12 cellular contexts compared by ENCODE assay signal in the genomic region with DNA sequence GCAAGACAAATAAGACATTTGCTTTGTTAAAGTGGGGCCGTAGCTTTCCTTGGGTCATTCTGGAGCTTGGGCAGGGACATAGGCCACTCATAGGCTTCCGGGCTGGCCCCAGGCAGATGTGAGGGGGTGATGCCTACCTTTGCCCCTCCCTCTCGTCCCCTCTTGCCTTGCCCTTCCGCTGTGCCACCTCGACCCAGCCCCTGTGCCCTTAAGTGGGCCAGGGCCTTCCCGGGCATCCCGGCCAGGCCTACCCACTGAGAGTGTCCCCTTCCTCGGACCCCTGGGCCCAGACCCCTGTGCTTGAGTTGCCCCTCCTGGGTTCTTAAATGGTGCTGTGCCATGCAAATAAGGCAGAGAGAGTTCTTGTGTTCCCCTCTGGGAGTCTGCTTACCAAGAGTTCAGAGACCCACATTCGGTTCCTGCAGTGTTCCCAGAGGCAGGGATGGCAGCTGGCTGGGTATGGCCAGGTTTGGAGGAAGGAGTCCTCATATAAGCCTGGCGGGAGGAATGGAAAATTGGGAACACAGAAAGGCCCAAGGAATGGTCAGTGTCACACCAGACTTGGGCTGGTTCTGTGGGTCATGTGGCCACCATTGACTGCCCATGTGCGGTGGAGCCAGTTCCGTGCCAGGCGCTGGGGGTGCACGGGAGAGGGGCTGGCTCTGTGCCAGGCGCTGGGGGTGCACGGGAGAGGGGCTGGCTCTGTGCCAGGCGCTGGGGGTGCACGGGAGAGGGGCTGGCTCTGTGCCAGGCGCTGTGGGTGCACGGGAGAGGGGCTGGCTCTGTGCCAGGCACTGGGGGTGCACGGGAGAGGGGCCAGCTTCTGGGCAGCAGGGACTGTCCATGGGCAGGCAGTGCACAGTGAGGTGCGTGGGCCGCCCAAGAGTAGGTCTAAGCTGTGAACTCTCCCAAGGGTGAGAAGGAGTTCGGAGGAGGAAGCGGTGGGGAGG.
A peak's percentile ranks its signal among the peaks of the same experiment; 100 is the strongest.
DNase-seq lines count a peak whose midpoint lies in the region; ATAC-seq and TF ChIP-seq lines count a peak whose summit lies in the region.
"Had no signal": no experiment of that assay in that cellular context is flagged by ENCODE, and none has a peak within 500 bp of the region (broad histone marks: within the 10 kb centered on the region; RNA-seq: fewer than 3 reads in every experiment).

No MANE protein-coding gene starts in this region.

- DNase-seq in Right ventricle myocardium inferior (ENCODE audit: missing footprints) (no peak), right atrium auricular region (ENCODE audit: low spot score) (no peak), left ventricle myocardium superior (peak; percentile 43), vagina (ENCODE audit: extremely low spot score in 2 of 2) (no peak), SKM-1 (lab: John Stamatoyannopoulos, UW; ENCODE audit: unreplicated experiment) (no peak), putamen (ENCODE audit: low spot score) (no peak)
- DNase-seq: amniotic stem cell, glutamatergic neuron, Kasumi-1 had no signal

- H3K27me3 ChIP-seq in right atrium auricular region = no peaks in the 10 kb centered on the region
- H3K27me3 ChIP-seq in vagina = no peaks in the 10 kb centered on the region

- intact Hi-C loops in Right ventricle myocardium inferior (cut with DNase I) (no loop called here), left ventricle myocardium superior (cut with micrococcal nuclease) (no loop called here), vagina (cut with DNase I) (no loop called here)

- TF ChIP-seq CTCF in right atrium auricular region (IDR thresholded peaks at IDR 0.05) (no peak), vagina (IDR thresholded peaks at IDR 0.05) (no peak)

- ATAC-seq in Right ventricle myocardium inferior = peak; percentile 49
- peak; percentile 28; the same call in 2 of the 3 replicates for ATAC-seq in SK-N-SH treated with all-trans-retinoic acid at 6 μM for 48 hours
- ATAC-seq in left ventricle myocardium superior = peak; percentile 55
- ATAC-seq in GM19463 (IDR thresholded peaks at IDR 0.05; ENCODE audit: unreplicated experiment) = no peak
- ATAC-seq: left lobe of liver had no signal

- H3K9me3 ChIP-seq in right atrium auricular region (no peaks in the 10 kb centered on the region), vagina (no peaks in the 10 kb centered on the region)

- peak overlapping the region in 1 of 2 donors; percentile 26 for H3K4me3 ChIP-seq in right atrium auricular region
- peak overlapping the region; percentile 8 to 22 for H3K4me3 ChIP-seq in vagina

- H3K27ac ChIP-seq in right atrium auricular region = no peak overlapping the region
- no peak overlapping the region for H3K27ac ChIP-seq in vagina

- no peak for TF ChIP-seq POLR2A in vagina (IDR thresholded peaks at IDR 0.05)

- H3K36me3 ChIP-seq in right atrium auricular region (peaks cover 6% of the 10 kb centered on the region), vagina (no peaks in the 10 kb centered on the region)

- peaks cover 0 to 8% of the 10 kb centered on the region in 2 donors for H3K4me1 ChIP-seq in right atrium auricular region
- H3K4me1 ChIP-seq in vagina = peaks cover 6% of the 10 kb centered on the region

TF ChIP-seq in SK-N-SH treated with all-trans-retinoic acid at 6 μM for 48 hours, 23 proteins besides CTCF, POLR2A, EP300 and RAD21:
- TF ChIP-seq ZFP30 (CRISPR knock-in tag; IDR thresholded peaks at IDR 0.05) (no peak), ZFP3 (CRISPR knock-in tag; IDR thresholded peaks at IDR 0.05) (no peak), TOX (CRISPR knock-in tag; IDR thresholded peaks at IDR 0.05; ENCODE audit: borderline replicate concordance) (no peak), OSR1 (CRISPR knock-in tag; IDR thresholded peaks at IDR 0.05) (no peak), ZNF70 (CRISPR knock-in tag; IDR thresholded peaks at IDR 0.05) (no peak), CSDC2 (CRISPR knock-in tag; IDR thresholded peaks at IDR 0.05) (no peak), ESRRG (CRISPR knock-in tag; IDR thresholded peaks at IDR 0.05) (no peak), ZC3H10 (CRISPR knock-in tag; IDR thresholded peaks at IDR 0.05) (no peak), PPARA (CRISPR knock-in tag; IDR thresholded peaks at IDR 0.05; ENCODE audit: borderline replicate concordance) (no peak), ARNTL (CRISPR knock-in tag; IDR thresholded peaks at IDR 0.05; ENCODE audit: borderline replicate concordance, low read depth) (no peak), SNAI2 (CRISPR knock-in tag; IDR thresholded peaks at IDR 0.05) (no peak), BACH2 (CRISPR knock-in tag; IDR thresholded peaks at IDR 0.05; ENCODE audit: borderline replicate concordance) (no peak), TCF4 (CRISPR knock-in tag; IDR thresholded peaks at IDR 0.05; ENCODE audit: borderline replicate concordance) (no peak), GLIS3 (CRISPR knock-in tag; IDR thresholded peaks at IDR 0.05) (no peak)
- TF ChIP-seq, protein P1, sequence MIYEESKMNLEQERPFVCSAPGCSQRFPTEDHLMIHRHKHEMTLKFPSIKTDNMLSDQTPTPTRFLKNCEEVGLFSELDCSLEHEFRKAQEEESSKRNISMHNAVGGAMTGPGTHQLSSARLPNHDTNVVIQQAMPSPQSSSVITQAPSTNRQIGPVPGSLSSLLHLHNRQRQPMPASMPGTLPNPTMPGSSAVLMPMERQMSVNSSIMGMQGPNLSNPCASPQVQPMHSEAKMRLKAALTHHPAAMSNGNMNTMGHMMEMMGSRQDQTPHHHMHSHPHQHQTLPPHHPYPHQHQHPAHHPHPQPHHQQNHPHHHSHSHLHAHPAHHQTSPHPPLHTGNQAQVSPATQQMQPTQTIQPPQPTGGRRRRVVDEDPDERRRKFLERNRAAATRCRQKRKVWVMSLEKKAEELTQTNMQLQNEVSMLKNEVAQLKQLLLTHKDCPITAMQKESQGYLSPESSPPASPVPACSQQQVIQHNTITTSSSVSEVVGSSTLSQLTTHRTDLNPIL (CRISPR knock-in tag; IDR thresholded peaks at IDR 0.05; ENCODE audit: low read depth) = no peak
- TF ChIP-seq, protein P2, sequence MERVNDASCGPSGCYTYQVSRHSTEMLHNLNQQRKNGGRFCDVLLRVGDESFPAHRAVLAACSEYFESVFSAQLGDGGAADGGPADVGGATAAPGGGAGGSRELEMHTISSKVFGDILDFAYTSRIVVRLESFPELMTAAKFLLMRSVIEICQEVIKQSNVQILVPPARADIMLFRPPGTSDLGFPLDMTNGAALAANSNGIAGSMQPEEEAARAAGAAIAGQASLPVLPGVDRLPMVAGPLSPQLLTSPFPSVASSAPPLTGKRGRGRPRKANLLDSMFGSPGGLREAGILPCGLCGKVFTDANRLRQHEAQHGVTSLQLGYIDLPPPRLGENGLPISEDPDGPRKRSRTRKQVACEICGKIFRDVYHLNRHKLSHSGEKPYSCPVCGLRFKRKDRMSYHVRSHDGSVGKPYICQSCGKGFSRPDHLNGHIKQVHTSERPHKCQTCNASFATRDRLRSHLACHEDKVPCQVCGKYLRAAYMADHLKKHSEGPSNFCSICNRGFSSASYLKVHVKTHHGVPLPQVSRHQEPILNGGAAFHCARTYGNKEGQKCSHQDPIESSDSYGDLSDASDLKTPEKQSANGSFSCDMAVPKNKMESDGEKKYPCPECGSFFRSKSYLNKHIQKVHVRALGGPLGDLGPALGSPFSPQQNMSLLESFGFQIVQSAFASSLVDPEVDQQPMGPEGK (CRISPR knock-in tag; IDR thresholded peaks at IDR 0.05; ENCODE audit: borderline replicate concordance) = no peak
- TF ChIP-seq, protein P3, sequence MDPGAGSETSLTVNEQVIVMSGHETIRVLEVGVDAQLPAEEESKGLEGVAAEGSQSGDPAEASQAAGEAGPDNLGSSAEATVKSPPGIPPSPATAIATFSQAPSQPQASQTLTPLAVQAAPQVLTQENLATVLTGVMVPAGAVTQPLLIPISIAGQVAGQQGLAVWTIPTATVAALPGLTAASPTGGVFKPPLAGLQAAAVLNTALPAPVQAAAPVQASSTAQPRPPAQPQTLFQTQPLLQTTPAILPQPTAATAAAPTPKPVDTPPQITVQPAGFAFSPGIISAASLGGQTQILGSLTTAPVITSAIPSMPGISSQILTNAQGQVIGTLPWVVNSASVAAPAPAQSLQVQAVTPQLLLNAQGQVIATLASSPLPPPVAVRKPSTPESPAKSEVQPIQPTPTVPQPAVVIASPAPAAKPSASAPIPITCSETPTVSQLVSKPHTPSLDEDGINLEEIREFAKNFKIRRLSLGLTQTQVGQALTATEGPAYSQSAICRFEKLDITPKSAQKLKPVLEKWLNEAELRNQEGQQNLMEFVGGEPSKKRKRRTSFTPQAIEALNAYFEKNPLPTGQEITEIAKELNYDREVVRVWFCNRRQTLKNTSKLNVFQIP (CRISPR knock-in tag; IDR thresholded peaks at IDR 0.05; ENCODE audit: borderline replicate concordance, low read depth) = no peak
- TF ChIP-seq, protein P4, sequence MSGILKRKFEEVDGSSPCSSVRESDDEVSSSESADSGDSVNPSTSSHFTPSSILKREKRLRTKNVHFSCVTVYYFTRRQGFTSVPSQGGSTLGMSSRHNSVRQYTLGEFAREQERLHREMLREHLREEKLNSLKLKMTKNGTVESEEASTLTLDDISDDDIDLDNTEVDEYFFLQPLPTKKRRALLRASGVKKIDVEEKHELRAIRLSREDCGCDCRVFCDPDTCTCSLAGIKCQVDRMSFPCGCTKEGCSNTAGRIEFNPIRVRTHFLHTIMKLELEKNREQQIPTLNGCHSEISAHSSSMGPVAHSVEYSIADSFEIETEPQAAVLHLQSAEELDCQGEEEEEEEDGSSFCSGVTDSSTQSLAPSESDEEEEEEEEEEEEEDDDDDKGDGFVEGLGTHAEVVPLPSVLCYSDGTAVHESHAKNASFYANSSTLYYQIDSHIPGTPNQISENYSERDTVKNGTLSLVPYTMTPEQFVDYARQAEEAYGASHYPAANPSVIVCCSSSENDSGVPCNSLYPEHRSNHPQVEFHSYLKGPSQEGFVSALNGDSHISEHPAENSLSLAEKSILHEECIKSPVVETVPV (CRISPR knock-in tag; IDR thresholded peaks at IDR 0.05) = no peak
